Comparison of ENCODE assay signal across 18 cellular contexts in genomic region chr9:92558612-92559374, GRCh38. TPM values are rescaled to one million over a fixed set of nuclear protein-coding genes. Genes with fewer than 3 reads are reported as not detected.
"Had no signal": no experiment of that assay in that cellular context is flagged by ENCODE, and none has a peak within 500 bp of the region (broad histone marks: within the 10 kb centered on the region; RNA-seq: fewer than 3 reads in every experiment).

No MANE protein-coding gene starts in this region.

- H3K4me3 Mint-ChIP-seq: activated naive CD4-positive, alpha-beta T cell treated with anti-CD3 and anti-CD28 coated beads, Interleukin-2, amount 50 U/mL, for 24 hours; central memory CD8-positive, alpha-beta T cell; naive thymus-derived CD4-positive, alpha-beta T cell; stimulated activated naive B cell treated with anti-CD40 and anti-IgM and Interleukin-4, amounts not matched to agents 10 μg/mL and 1 μg/mL and 100 μg/mL, for 72 hours had no signal

- H3K27me3 Mint-ChIP-seq: activated naive CD4-positive, alpha-beta T cell treated with anti-CD3 and anti-CD28 coated beads, Interleukin-2, amount 50 U/mL, for 24 hours; central memory CD8-positive, alpha-beta T cell; naive thymus-derived CD4-positive, alpha-beta T cell; stimulated activated naive B cell treated with anti-CD40 and anti-IgM and Interleukin-4, amounts not matched to agents 10 μg/mL and 1 μg/mL and 100 μg/mL, for 72 hours had no signal

- H3K4me1 Mint-ChIP-seq: central memory CD8-positive, alpha-beta T cell had no signal

- H3K27ac ChIP-seq: gastroesophageal sphincter, vagina had no signal

- DNase-seq: activated CD4-positive, alpha-beta T cell treated with anti-CD3 and anti-CD28 coated beads, Interleukin-2, amount 50 U/mL, for 48 hours; activated effector memory CD4-positive, alpha-beta T cell treated with anti-CD3 and anti-CD28 coated beads, Interleukin-2, amount 50 U/mL, for 16 hours; cortex of kidney; effector CD4-positive, alpha-beta T cell; naive thymus-derived CD4-positive, alpha-beta T cell; nucleus accumbens; posterior cingulate gyrus; retina; stimulated activated CD4-positive, alpha-beta T cell treated with anti-CD3 and anti-CD28 coated beads, Interleukin-2, amount 100 ng/mL, for 48 hours; stimulated activated naive B cell treated with anti-CD40 and anti-IgM and Interleukin-4, amounts not matched to agents 10 μg/mL and 1 μg/mL and 100 μg/mL, for 72 hours; T-helper 9 cell; tibial artery had no signal

- H3K4me3 ChIP-seq: gastroesophageal sphincter, heart right ventricle, tibial artery, vagina had no signal

- H3K9me3 Mint-ChIP-seq: activated naive CD4-positive, alpha-beta T cell treated with anti-CD3 and anti-CD28 coated beads, Interleukin-2, amount 50 U/mL, for 24 hours; central memory CD8-positive, alpha-beta T cell had no signal

- H3K27ac Mint-ChIP-seq: activated naive CD4-positive, alpha-beta T cell treated with anti-CD3 and anti-CD28 coated beads, Interleukin-2, amount 50 U/mL, for 24 hours; naive thymus-derived CD4-positive, alpha-beta T cell; stimulated activated naive B cell treated with anti-CD40 and anti-IgM and Interleukin-4, amounts not matched to agents 10 μg/mL and 1 μg/mL and 100 μg/mL, for 72 hours had no signal

RNA-seq across cellular contexts. Expression of gene ECM2, which starts 23.0 kb away (rescaled TPM):
- total RNA-seq: lung microvascular endothelial cell; naive thymus-derived CD4-positive, alpha-beta T cell had no signal
